ENCODE assay signal across 8 cellular contexts in the genomic region with DNA sequence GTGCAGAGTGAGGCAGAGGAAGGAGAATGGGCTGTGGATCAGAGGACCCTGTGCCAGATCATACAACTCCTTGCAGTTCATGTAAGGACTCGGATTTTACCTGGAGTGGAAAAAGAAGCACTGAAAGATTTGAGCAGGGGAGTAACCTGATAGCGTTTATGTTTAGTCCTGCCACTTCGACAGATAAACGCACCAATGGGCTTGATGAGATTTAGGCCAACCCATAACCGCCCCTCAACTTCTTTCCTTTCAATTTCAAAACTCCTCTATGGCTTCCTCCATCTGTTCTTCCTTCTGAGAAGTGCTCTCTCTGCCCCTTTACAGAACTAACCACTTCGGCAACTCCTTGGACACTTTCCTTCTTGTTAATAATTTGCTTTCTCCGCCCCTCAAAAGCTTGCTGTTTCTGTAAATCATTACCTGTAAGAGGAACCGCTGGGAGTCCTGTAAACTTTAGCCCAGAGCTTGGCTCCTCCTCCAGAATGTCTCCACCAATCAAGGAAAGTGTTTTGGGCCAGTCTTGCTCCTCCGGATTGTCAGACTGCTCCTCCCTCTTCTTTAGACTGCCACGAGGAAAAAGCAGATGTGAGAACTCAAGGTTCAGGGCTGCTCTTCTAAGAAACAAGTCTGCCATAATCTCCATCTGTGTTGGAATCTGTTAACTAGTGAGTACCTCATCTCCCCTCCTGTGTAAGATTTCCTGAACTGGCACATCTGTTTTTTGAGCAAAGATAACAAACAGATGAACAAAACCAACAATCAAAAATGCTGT. TPM values are rescaled to one million over a fixed set of nuclear protein-coding genes. Genes with fewer than 3 reads are reported as not detected.
DNase-seq lines count a peak whose midpoint lies in the region; ATAC-seq, FAIRE-seq and TF ChIP-seq lines count a peak whose summit lies in the region.

A gene with protein sequence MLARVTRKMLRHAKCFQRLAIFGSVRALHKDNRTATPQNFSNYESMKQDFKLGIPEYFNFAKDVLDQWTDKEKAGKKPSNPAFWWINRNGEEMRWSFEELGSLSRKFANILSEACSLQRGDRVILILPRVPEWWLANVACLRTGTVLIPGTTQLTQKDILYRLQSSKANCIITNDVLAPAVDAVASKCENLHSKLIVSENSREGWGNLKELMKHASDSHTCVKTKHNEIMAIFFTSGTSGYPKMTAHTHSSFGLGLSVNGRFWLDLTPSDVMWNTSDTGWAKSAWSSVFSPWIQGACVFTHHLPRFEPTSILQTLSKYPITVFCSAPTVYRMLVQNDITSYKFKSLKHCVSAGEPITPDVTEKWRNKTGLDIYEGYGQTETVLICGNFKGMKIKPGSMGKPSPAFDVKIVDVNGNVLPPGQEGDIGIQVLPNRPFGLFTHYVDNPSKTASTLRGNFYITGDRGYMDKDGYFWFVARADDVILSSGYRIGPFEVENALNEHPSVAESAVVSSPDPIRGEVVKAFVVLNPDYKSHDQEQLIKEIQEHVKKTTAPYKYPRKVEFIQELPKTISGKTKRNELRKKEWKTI (plus strand): TSS at position 554 of the 772 bp plus-strand sequence. CDS start 6,021 bp downstream, outside the sequence.

- H4K20me1 ChIP-seq in Karpas-422 (ENCODE audit: insufficient read depth, low read depth, low read length) = no peaks in the 10 kb centered on the region

- peak within 1 kb of the TSS; percentile 80 for H3K4me2 ChIP-seq in Karpas-422 (ENCODE audit: low read depth, low read length, poor library complexity, severe bottlenecking)

- H3K9me3 ChIP-seq in Karpas-422 (ENCODE audit: low read length) (no peaks in the 10 kb centered on the region), right lobe of liver (no peaks in the 10 kb centered on the region), WERI-Rb-1 (ENCODE audit: severe bottlenecking) (no peaks in the 10 kb centered on the region)

- H3K9ac ChIP-seq in Karpas-422 (ENCODE audit: low read length) = peak within 1 kb of the TSS; percentile 63

- peak within 1 kb of the TSS; percentile 98 for H2AFZ ChIP-seq in Karpas-422 (ENCODE audit: low read length)

- FAIRE-seq in H54 (lab: Jason Lieb, UNC) = peak; percentile 98

- H3K4me1 ChIP-seq in Karpas-422 (ENCODE audit: low read length) = peaks cover 16% of the 10 kb centered on the region
- peaks cover 0 to 21% (median 5%) of the 10 kb centered on the region in 4 donors for H3K4me1 ChIP-seq in right lobe of liver

- H3K4me3 ChIP-seq in GM08714 (ENCODE audit: low read length) (peak within 1 kb of the TSS; percentile 77; the same call in 1 of the 2 replicates), Karpas-422 (ENCODE audit: low read length) (peak within 1 kb of the TSS; percentile 69), right lobe of liver (peak within 1 kb of the TSS; percentile 46 to 52 (median 47)), WERI-Rb-1 (ENCODE audit: low read depth, low read length) (no peak within 1 kb of the TSS)

- no peaks in the 10 kb centered on the region for H3K9me2 ChIP-seq in Karpas-422 (replicated peaks; ENCODE audit: insufficient read depth, low read length)

- H3K27ac ChIP-seq in Karpas-422 (ENCODE audit: low read length) = no peak within 1 kb of the TSS; the same call in 1 of the 2 replicates
- peak within 1 kb of the TSS; percentile 24 to 73 (median 67) for H3K27ac ChIP-seq in right lobe of liver
- H3K27ac ChIP-seq in WERI-Rb-1 = no peak within 1 kb of the TSS

- DNase-seq in H54 (ENCODE audit: insufficient read length, low spot score) = peak; percentile 63
- DNase-seq in Karpas-422 = peak; percentile 93
- DNase-seq in activated CD4-positive, alpha-beta T cell treated with anti-CD3 and anti-CD28 coated beads for 24 hours (ENCODE audit: low read depth in 2 of 2) = peak; percentile 31 to 48
- DNase-seq in dermis blood vessel endothelial cell = peak; percentile 39
- DNase-seq in right lobe of liver = peak in 2 of 3 donors; percentile 62 to 86
- DNase-seq in stimulated activated CD8-positive, alpha-beta memory T cell treated with anti-CD3 and anti-CD28 coated beads, Interleukin-2, amount 100 ng/mL, for 1 hour (ENCODE audit: low read depth in 2 of 2) = peak; percentile 29 to 30
- DNase-seq in WERI-Rb-1 = no peak

- TF ChIP-seq POLR2A in H54 (IDR thresholded peaks at IDR 0.05; ENCODE audit: low read depth, low read length) (no peak), right lobe of liver (IDR thresholded peaks at IDR 0.05) (no peak)

- H3K36me3 ChIP-seq in Karpas-422 (ENCODE audit: insufficient read depth, low read length) = no peaks in the 10 kb centered on the region
- no peaks in the 10 kb centered on the region for H3K36me3 ChIP-seq in right lobe of liver
- no peaks in the 10 kb centered on the region for H3K36me3 ChIP-seq in WERI-Rb-1

- no peak for TF ChIP-seq CTCF in right lobe of liver (IDR thresholded peaks at IDR 0.05)
- no peak for TF ChIP-seq CTCF in WERI-Rb-1 (IDR thresholded peaks at IDR 0.05; ENCODE audit: low read depth, low read length)

- H3K27me3 ChIP-seq in Karpas-422 (ENCODE audit: low read length) (no peaks in the 10 kb centered on the region), right lobe of liver (no peaks in the 10 kb centered on the region), WERI-Rb-1 (ENCODE audit: insufficient read depth, low read depth, severe bottlenecking) (no peaks in the 10 kb centered on the region)

- H3K79me2 ChIP-seq in Karpas-422 (ENCODE audit: low read length) = no peaks in the 10 kb centered on the region

- intact Hi-C loops in right lobe of liver (cut with DNase I) = no loop called here

- ATAC-seq in right lobe of liver = peak; percentile 90 to 96 (median 94)

- WGBS in right lobe of liver (ENCODE audit: insufficient coverage, low coverage, low lambda C conversion rate, missing lambda C conversion rate) = 7% methylated on average over 10 of the region's 10 CpGs

RNA-seq across cellular contexts. Expression of the gene that starts here (rescaled TPM):
- total RNA-seq in Karpas-422 (2014; rRNA removed; shearing (Covaris generic); ENCODE audit: low replicate concordance) = 1.1 and 1.6 TPM in 2 replicates
- total RNA-seq in dermis blood vessel endothelial cell (under 0.01 and 0.23 TPM in 2 replicates), right lobe of liver (100 to 1,000 TPM in 1 of 6 experiments, 10 to 100 TPM in 5; 24.5 to 109 (median 57.9) TPM)

Comparison
In these comparisons a context has a peak if more than half of its experiments do, and no peak if none do; other contexts are left out.
1. Peak in DNase-seq in dermis blood vessel endothelial cell; RNA of the gene not detected or under 1 TPM.
2. H3K27ac ChIP-seq: peak in right lobe of liver (3 of 3); none in Karpas-422 (single experiment) and WERI-Rb-1 (single experiment).